7 cellular contexts compared by ENCODE assay signal in genomic region chr1:27045973-27046558, GRCh38. TPM values are rescaled to one million over a fixed set of nuclear protein-coding genes. Genes with fewer than 3 reads are reported as not detected.
DNase-seq lines count a peak whose midpoint lies in the region; ATAC-seq and TF ChIP-seq lines count a peak whose summit lies in the region.

No MANE protein-coding gene starts in this region.

- peaks cover 56% of the 10 kb centered on the region for H3K4me1 Mint-ChIP-seq in WTC11

- H3K36me3 ChIP-seq in mammary epithelial cell (ENCODE audit: insufficient read depth, low read length): no peaks in the 10 kb centered on the region

- TF ChIP-seq POLR2A in NB4 (IDR thresholded peaks at IDR 0.05; ENCODE audit: extremely low read depth, insufficient read length): no peak

- peak; percentile 32 for ATAC-seq in WTC11
- ATAC-seq in HG02973 (IDR thresholded peaks at IDR 0.05; ENCODE audit: unreplicated experiment): no peak

- no peak overlapping the region for H3K4me2 ChIP-seq in mammary epithelial cell (ENCODE audit: insufficient read depth, low read depth, low read length)

- H3K4me1 ChIP-seq in mammary epithelial cell (ENCODE audit: insufficient read depth, low read length): peaks cover 4% of the 10 kb centered on the region

- 12% methylated on average over 16 of the region's 17 CpGs for WGBS in mammary epithelial cell (ENCODE audit: low coverage, missing lambda C conversion rate)

- H3K36me3 Mint-ChIP-seq in WTC11: 0 out of 2 replicates have a peak, but pooled peaks cover 4% of the 10 kb centered on the region

- peak overlapping the region; percentile 52 for H2AFZ ChIP-seq in mammary epithelial cell (ENCODE audit: low read depth, low read length)

- H3K27me3 Mint-ChIP-seq in WTC11 (ENCODE audit: low read depth): no peaks in the 10 kb centered on the region

- H3K79me2 ChIP-seq in mammary epithelial cell (ENCODE audit: insufficient read depth, low read length): no peaks in the 10 kb centered on the region

- no TSS peak for BruUV-seq in mammary epithelial cell (replicated peaks; lab: Mats Ljungman, UMichigan)

- dilution Hi-C loops in mammary epithelial cell (cut with HindIII; ENCODE audit: low sequenced_read_pairs): loop anchor here (25.0 kb wide), 1 partner anchor 241 kb away; no protein-coding TSS in a partner anchor

- TF ChIP-seq CTCF in GM10266 (IDR thresholded peaks at IDR 0.05; ENCODE audit: control insufficient read depth, insufficient read depth, low read depth, missing control alignments) (peak; percentile 95), NB4 (IDR thresholded peaks at IDR 0.05; ENCODE audit: low read depth, low read length) (peak; percentile 88), WTC11 (IDR thresholded peaks at IDR 0.05) (peak; percentile 93), mammary epithelial cell (conservative IDR thresholded peaks at IDR 0.05 in 1 of 2, IDR thresholded peaks at IDR 0.05 in 1 of 2; ENCODE audit: extremely low read depth in 1 of 2, insufficient read depth in 1 of 2, low read depth in 1 of 2, low read length in 2 of 2) (peak; percentile 67 to 89)

- no peak overlapping the region for H3K27ac ChIP-seq in mammary epithelial cell (ENCODE audit: insufficient read depth, low read depth, low read length)

- H3K27me3 ChIP-seq in mammary epithelial cell (ENCODE audit: insufficient read depth, low read length): no peaks in the 10 kb centered on the region

- peak; percentile 73 for DNase-seq in GM10266 (ENCODE audit: extremely low spot score)
- DNase-seq in NB4 (ENCODE audit: low read depth): peak; percentile 62
- peak; percentile 88 for DNase-seq in WTC11 (ENCODE audit: low spot score)
- DNase-seq in mammary epithelial cell: peak; percentile 72
- peak; percentile 74 for DNase-seq in kidney tubule cell (ENCODE audit: low spot score)
- DNase-seq in stimulated activated CD4-positive, alpha-beta T cell treated with anti-CD3 and anti-CD28 coated beads, Interleukin-4, amount 100 ng/mL, for 24 hours: peak; percentile 74

- intact Hi-C loops in mammary epithelial cell (cut with micrococcal nuclease): loop anchor here (2.0 to 5.0 kb wide), 3 partner anchors 109 to 561 kb away; partner anchors contain the start of gene SLC9A1

- H3K4me3 Mint-ChIP-seq in WTC11: peak overlapping the region; percentile 29

- 0 out of 2 replicates have a peak overlapping the region, but pooled peaks have one; percentile 32 for H3K27ac Mint-ChIP-seq in WTC11

- POLR2A ChIA-PET in WTC11 (lab: Charles Lee): interaction anchor here (0.6 to 2.3 kb wide), 8 partner anchors 33 to 52 kb away, joined by 3 to 11 read pairs (median 5); partner anchors contain the start of genes TENT5B and TRNP1

- H4K20me1 ChIP-seq in mammary epithelial cell (ENCODE audit: insufficient read depth, low read length): no peaks in the 10 kb centered on the region

- CTCF ChIA-PET in WTC11 (lab: Charles Lee) (interaction anchor here (0.6 to 13.1 kb wide), 47 partner anchors 10 to 531 kb away, joined by 3 to 636 read pairs (median 5); partner anchors contain the start of genes SLC9A1, TENT5B, TRNP1 and WDTC1), mammary epithelial cell (lab: Charles Lee; ENCODE audit: low non-redundant PET) (interaction anchor here (0.6 to 1.1 kb wide), 8 partner anchors 39 to 617 kb away, joined by 3 to 15 read pairs (median 6); no protein-coding TSS in a partner anchor)

- H3K4me3 ChIP-seq in NB4 (ENCODE audit: low read depth, low read length) (no peak overlapping the region), mammary epithelial cell (replicated peaks in 1 of 3; ENCODE audit: insufficient read depth in 1 of 3, low read depth in 2 of 3, low read length in 3 of 3) (no peak overlapping the region)

- H3K9me3 Mint-ChIP-seq in WTC11: peaks cover 5% of the 10 kb centered on the region; the same call in 1 of the 2 replicates

- H3K9me3 ChIP-seq in mammary epithelial cell (replicated peaks; ENCODE audit: insufficient read depth, low read length): no peaks in the 10 kb centered on the region

- in situ Hi-C loops in mammary epithelial cell (cut with MboI; ENCODE audit: low sequenced_read_pairs in 2 of 2): loop anchor here (5.0 kb wide), 2 partner anchors 46 to 51 kb away; no protein-coding TSS in a partner anchor

- H3K9ac ChIP-seq in mammary epithelial cell (ENCODE audit: insufficient read depth, low read length): no peak overlapping the region

TF ChIP-seq in WTC11, 78 proteins besides CTCF, POLR2A, EP300 and RAD21 (continues in another document):
- TF ChIP-seq SP1 (CRISPR knock-in tag; conservative IDR thresholded peaks at IDR 0.05) (0 out of 2 replicates have a peak, but pooled peaks have one; percentile 30), FOXJ3 (CRISPR knock-in tag; IDR thresholded peaks at IDR 0.05; ENCODE audit: borderline replicate concordance) (no peak), CREB1 (CRISPR knock-in tag; IDR thresholded peaks at IDR 0.05) (no peak), ARID4B (CRISPR knock-in tag; IDR thresholded peaks at IDR 0.05; ENCODE audit: borderline replicate concordance) (no peak), ZNF512 (CRISPR knock-in tag; IDR thresholded peaks at IDR 0.05; ENCODE audit: borderline replicate concordance) (0 out of 2 replicates have a peak, but pooled peaks have one; percentile 20)
- TF ChIP-seq, protein P1, sequence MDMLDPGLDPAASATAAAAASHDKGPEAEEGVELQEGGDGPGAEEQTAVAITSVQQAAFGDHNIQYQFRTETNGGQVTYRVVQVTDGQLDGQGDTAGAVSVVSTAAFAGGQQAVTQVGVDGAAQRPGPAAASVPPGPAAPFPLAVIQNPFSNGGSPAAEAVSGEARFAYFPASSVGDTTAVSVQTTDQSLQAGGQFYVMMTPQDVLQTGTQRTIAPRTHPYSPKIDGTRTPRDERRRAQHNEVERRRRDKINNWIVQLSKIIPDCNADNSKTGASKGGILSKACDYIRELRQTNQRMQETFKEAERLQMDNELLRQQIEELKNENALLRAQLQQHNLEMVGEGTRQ (CRISPR knock-in tag; IDR thresholded peaks at IDR 0.05): peak; percentile 39; the same call in 1 of the 2 replicates
- TF ChIP-seq, protein P2, sequence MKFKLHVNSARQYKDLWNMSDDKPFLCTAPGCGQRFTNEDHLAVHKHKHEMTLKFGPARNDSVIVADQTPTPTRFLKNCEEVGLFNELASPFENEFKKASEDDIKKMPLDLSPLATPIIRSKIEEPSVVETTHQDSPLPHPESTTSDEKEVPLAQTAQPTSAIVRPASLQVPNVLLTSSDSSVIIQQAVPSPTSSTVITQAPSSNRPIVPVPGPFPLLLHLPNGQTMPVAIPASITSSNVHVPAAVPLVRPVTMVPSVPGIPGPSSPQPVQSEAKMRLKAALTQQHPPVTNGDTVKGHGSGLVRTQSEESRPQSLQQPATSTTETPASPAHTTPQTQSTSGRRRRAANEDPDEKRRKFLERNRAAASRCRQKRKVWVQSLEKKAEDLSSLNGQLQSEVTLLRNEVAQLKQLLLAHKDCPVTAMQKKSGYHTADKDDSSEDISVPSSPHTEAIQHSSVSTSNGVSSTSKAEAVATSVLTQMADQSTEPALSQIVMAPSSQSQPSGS (CRISPR knock-in tag; IDR thresholded peaks at IDR 0.05; ENCODE audit: borderline replicate concordance, low read depth): no peak

RNA-seq across cellular contexts. Expression of gene TENT5B, which starts 33.4 kb away (rescaled TPM):
- 104 to 124 TPM (median 119 TPM) in 3 replicates for total RNA-seq in WTC11 (2021)
- total RNA-seq in mammary epithelial cell: 10 to 100 TPM; 23.4 to 50.7 TPM
- 21.8 TPM for polyA plus RNA-seq in mammary epithelial cell
- 24.1 TPM for polyA minus RNA-seq in mammary epithelial cell

RNA-seq across cellular contexts. Expression of gene TRNP1, which starts 52.6 kb away (rescaled TPM):
- total RNA-seq in WTC11 (2021) (37.6 to 51.4 TPM (median 49.4 TPM) in 3 replicates), mammary epithelial cell (100 to 1,000 TPM in 1 of 2 donors, 10 to 100 TPM in 1; 99.0 to 142 TPM)
- polyA plus RNA-seq in mammary epithelial cell: 196 TPM
- polyA minus RNA-seq in mammary epithelial cell: 75.9 TPM
